21 cellular contexts compared by ENCODE assay signal in the genomic region with DNA sequence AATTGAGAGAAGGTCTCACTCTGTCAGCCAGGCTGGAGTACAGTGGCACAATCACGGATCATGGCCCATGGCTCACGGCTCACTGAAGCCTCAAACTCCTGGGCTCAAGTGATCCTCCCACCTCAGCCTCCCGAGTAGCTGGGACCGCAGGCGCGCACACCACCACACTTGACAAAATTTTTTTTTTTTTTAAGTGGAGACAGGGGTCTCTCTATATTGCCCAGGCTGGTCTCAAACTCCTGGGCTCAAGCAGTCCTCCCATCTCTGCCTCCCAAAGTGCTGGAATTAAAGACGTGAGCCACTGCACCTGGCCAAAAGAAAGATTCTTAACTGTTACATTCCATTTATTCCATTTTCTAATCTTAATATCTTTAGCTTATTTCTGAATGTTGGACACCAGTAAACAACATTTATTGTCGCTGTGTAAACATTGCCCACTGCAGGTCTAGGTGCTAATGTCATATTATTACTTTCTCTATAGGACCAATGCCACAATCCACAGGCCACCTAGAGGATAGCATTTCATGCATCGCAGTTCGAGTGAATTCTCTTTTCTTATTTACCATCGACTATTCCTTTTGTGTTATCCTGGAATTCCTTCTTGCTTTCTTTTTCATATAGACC.
"Had no signal": no experiment of that assay in that cellular context is flagged by ENCODE, and none has a peak within 500 bp of the region (broad histone marks: within the 10 kb centered on the region; RNA-seq: fewer than 3 reads in every experiment).

No MANE protein-coding gene starts in this region.

- H3K27ac ChIP-seq: heart right ventricle, psoas muscle, spleen, tibial artery, upper lobe of right lung, vagina had no signal

- DNase-seq: effector CD4-positive, alpha-beta T cell; heart right ventricle; islet precursor cell; mammary epithelial cell; naive thymus-derived CD4-positive, alpha-beta T cell; nephron progenitor cell; psoas muscle; retina; spleen; stimulated activated CD4-positive, alpha-beta T cell treated with anti-CD3 and anti-CD28 coated beads, Interleukin-15, amount 100 ng/mL, for 24 hours; stimulated activated CD4-positive, alpha-beta T cell treated with anti-CD3 and anti-CD28 coated beads, Interleukin-1b, Interleukin-23, amount 100 ng/mL, for 48 hours; stimulated activated CD4-positive, alpha-beta T cell treated with anti-CD3 and anti-CD28 coated beads, Interleukin-4, amount 100 ng/mL, for 24 hours; tibial artery; upper lobe of right lung had no signal

- H3K9me3 Mint-ChIP-seq: nephron progenitor cell; stimulated activated memory B cell treated with anti-CD40 and anti-IgM and Interleukin-4, amounts not matched to agents 10 μg/mL and 1 μg/mL and 100 μg/mL, for 72 hours; stimulated activated naive CD8-positive, alpha-beta T cell treated with anti-CD3 and anti-CD28 coated beads, Interleukin-15, Interleukin-2, amounts not matched to agents 100 ng/mL and 50 ng/mL, for 24 hours had no signal

- ATAC-seq: esophagus mucosa; heart right ventricle; left lobe of liver; naive thymus-derived CD4-positive, alpha-beta T cell; psoas muscle; sciatic nerve; stimulated activated memory B cell treated with anti-CD40 and anti-IgM and Interleukin-4, amounts not matched to agents 10 μg/mL and 1 μg/mL and 100 μg/mL, for 72 hours; upper lobe of right lung had no signal

- H3K4me3 ChIP-seq: heart right ventricle, psoas muscle, spleen, tibial artery, upper lobe of right lung, vagina had no signal

- H3K36me3 ChIP-seq: heart right ventricle, spleen, tibial artery, upper lobe of right lung, vagina had no signal

- H3K9me3 ChIP-seq: psoas muscle, tibial artery, upper lobe of right lung, vagina had no signal

- H3K27me3 ChIP-seq: heart right ventricle, spleen, tibial artery, upper lobe of right lung, vagina had no signal

- H3K27ac Mint-ChIP-seq: nephron progenitor cell; stimulated activated memory B cell treated with anti-CD40 and anti-IgM and Interleukin-4, amounts not matched to agents 10 μg/mL and 1 μg/mL and 100 μg/mL, for 72 hours; stimulated activated naive CD8-positive, alpha-beta T cell treated with anti-CD3 and anti-CD28 coated beads, Interleukin-15, Interleukin-2, amounts not matched to agents 100 ng/mL and 50 ng/mL, for 24 hours had no signal

- H3K4me1 ChIP-seq: psoas muscle, tibial artery, upper lobe of right lung, vagina had no signal

- H3K27me3 Mint-ChIP-seq: naive thymus-derived CD4-positive, alpha-beta T cell; stimulated activated memory B cell treated with anti-CD40 and anti-IgM and Interleukin-4, amounts not matched to agents 10 μg/mL and 1 μg/mL and 100 μg/mL, for 72 hours; stimulated activated naive CD8-positive, alpha-beta T cell treated with anti-CD3 and anti-CD28 coated beads, Interleukin-15, Interleukin-2, amounts not matched to agents 100 ng/mL and 50 ng/mL, for 24 hours had no signal

- FAIRE-seq: frontal cortex had no signal

- H3K4me3 Mint-ChIP-seq: nephron progenitor cell; stimulated activated memory B cell treated with anti-CD40 and anti-IgM and Interleukin-4, amounts not matched to agents 10 μg/mL and 1 μg/mL and 100 μg/mL, for 72 hours; stimulated activated naive CD8-positive, alpha-beta T cell treated with anti-CD3 and anti-CD28 coated beads, Interleukin-15, Interleukin-2, amounts not matched to agents 100 ng/mL and 50 ng/mL, for 24 hours had no signal
